Comparison of ENCODE assay signal across 18 cellular contexts in the genomic region with DNA sequence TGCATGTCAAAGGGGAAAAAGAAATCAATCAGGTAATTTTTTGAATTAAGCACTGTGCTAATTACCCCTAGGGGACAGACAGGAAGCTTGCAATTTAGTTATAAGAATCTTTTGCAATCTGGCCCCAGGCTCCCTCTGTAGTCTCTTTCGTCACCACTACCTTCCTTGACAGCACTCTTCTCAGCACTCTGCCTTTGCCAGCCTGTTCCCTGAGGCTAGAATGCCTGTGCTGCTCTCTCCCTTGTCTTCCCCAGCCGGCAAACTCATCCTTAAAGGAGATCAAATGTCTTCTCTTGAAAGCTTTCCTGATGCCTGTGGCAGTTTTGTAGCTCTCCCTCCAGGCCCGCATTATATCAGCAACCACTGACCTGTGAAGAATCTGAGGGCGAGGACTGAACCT. TPM values are rescaled to one million over a fixed set of nuclear protein-coding genes. Genes with fewer than 3 reads are reported as not detected.
A peak's percentile ranks its signal among the peaks of the same experiment; 100 is the strongest.
DNase-seq lines count a peak whose midpoint lies in the region; ATAC-seq, FAIRE-seq and TF ChIP-seq lines count a peak whose summit lies in the region.
"Had no signal": no experiment of that assay in that cellular context is flagged by ENCODE, and none has a peak within 500 bp of the region (broad histone marks: within the 10 kb centered on the region; RNA-seq: fewer than 3 reads in every experiment).

No MANE protein-coding gene starts in this region.

- H3K4me3 ChIP-seq in SJCRH30 (no peak overlapping the region), foreskin fibroblast (ENCODE audit: low read depth in 1 of 2, low read length in 2 of 2) (no peak overlapping the region)
- H3K4me3 ChIP-seq: body of pancreas, skin epidermis had no signal

- no peaks in the 10 kb centered on the region for H3K9me3 ChIP-seq in SJCRH30 (replicated peaks)
- H3K9me3 ChIP-seq: body of pancreas had no signal

- peak overlapping the region; percentile 8 for H3K27ac Mint-ChIP-seq in progenitor cell of endocrine pancreas
- H3K27ac Mint-ChIP-seq: activated CD4-positive, alpha-beta memory T cell treated with anti-CD3 and anti-CD28 coated beads, Interleukin-2, amount 10 ng/mL, durations not matched to agents 7 days and 5 days; CD4-positive, alpha-beta T cell; nephron had no signal

- peak; percentile 68 for DNase-seq in HTR-8/SVneo (ENCODE audit: insufficient read length, low spot score)
- DNase-seq in SJCRH30 = peak; percentile 21 to 45
- DNase-seq in foreskin fibroblast = peak; percentile 48 to 87
- DNase-seq in progenitor cell of endocrine pancreas (ENCODE audit: low spot score, unreplicated experiment) = no peak
- DNase-seq in RPMI8226 = no peak
- no peak for DNase-seq in NCI-H2081 treated with DMSO at 0.1 percent for 48 hours (lab: John Stamatoyannopoulos, UW)
- DNase-seq: activated CD4-positive, alpha-beta memory T cell treated with anti-CD3 and anti-CD28 coated beads, Interleukin-2, amount 10 ng/mL, durations not matched to agents 7 days and 5 days; activated effector memory CD4-positive, alpha-beta T cell treated with anti-CD3 and anti-CD28 coated beads, Interleukin-2, amount 50 U/mL, for 16 hours; body of pancreas; CD4-positive, alpha-beta T cell; effector CD4-positive, alpha-beta T cell; left cardiac atrium had no signal

- no peaks in the 10 kb centered on the region for H3K27me3 ChIP-seq in SJCRH30
- H3K27me3 ChIP-seq: body of pancreas had no signal

- H3K36me3 Mint-ChIP-seq in progenitor cell of endocrine pancreas (ENCODE audit: insufficient read depth) = no peaks in the 10 kb centered on the region

- no peaks in the 10 kb centered on the region for H3K4me1 Mint-ChIP-seq in progenitor cell of endocrine pancreas (ENCODE audit: low read depth)
- H3K4me1 Mint-ChIP-seq: activated CD4-positive, alpha-beta memory T cell treated with anti-CD3 and anti-CD28 coated beads, Interleukin-2, amount 10 ng/mL, durations not matched to agents 7 days and 5 days had no signal

- H3K36me3 ChIP-seq in SJCRH30 = no peaks in the 10 kb centered on the region

- TF ChIP-seq CTCF in foreskin fibroblast (IDR thresholded peaks at IDR 0.05; ENCODE audit: low read depth, low read length) = no peak
- no peak for TF ChIP-seq CTCF in progenitor cell of endocrine pancreas (IDR thresholded peaks at IDR 0.05; ENCODE audit: unreplicated experiment)

- H3K4me1 ChIP-seq in SJCRH30 = peaks cover 4% of the 10 kb centered on the region; the same call in 1 of the 2 replicates
- H3K4me1 ChIP-seq: body of pancreas had no signal

- H3K9me3 Mint-ChIP-seq in progenitor cell of endocrine pancreas (ENCODE audit: low read depth) = no peaks in the 10 kb centered on the region
- H3K9me3 Mint-ChIP-seq: activated CD4-positive, alpha-beta memory T cell treated with anti-CD3 and anti-CD28 coated beads, Interleukin-2, amount 10 ng/mL, durations not matched to agents 7 days and 5 days; CD4-positive, alpha-beta T cell had no signal

- peak; percentile 64 for FAIRE-seq in HTR-8/SVneo (lab: Jason Lieb, UNC)
- FAIRE-seq: GM18507, H1, RCC 7860 had no signal

- H3K27me3 Mint-ChIP-seq in progenitor cell of endocrine pancreas = peaks cover 13% of the 10 kb centered on the region

- ATAC-seq in GM19455 (IDR thresholded peaks at IDR 0.05; ENCODE audit: unreplicated experiment) = no peak
- ATAC-seq: body of pancreas, left cardiac atrium had no signal

- no peak overlapping the region for H3K4me3 Mint-ChIP-seq in progenitor cell of endocrine pancreas (ENCODE audit: low read depth)
- H3K4me3 Mint-ChIP-seq: activated CD4-positive, alpha-beta memory T cell treated with anti-CD3 and anti-CD28 coated beads, Interleukin-2, amount 10 ng/mL, durations not matched to agents 7 days and 5 days; CD4-positive, alpha-beta T cell; nephron had no signal

- no peak overlapping the region for H3K27ac ChIP-seq in SJCRH30
- H3K27ac ChIP-seq: body of pancreas, skin epidermis had no signal

RNA-seq across cellular contexts. Expression of a gene that starts 32.4 kb away (rescaled TPM):
- 43.5 and 50.3 TPM in 2 replicates for total RNA-seq in SJCRH30 (2014; rRNA removed; shearing (Covaris generic))
- total RNA-seq in progenitor cell of endocrine pancreas = 87.4 and 97.9 TPM in 2 replicates
- total RNA-seq: activated CD4-positive, alpha-beta memory T cell treated with anti-CD3 and anti-CD28 coated beads, Interleukin-2, amount 10 ng/mL, durations not matched to agents 7 days and 5 days; CD4-positive, alpha-beta T cell had no signal

Comparison
In these comparisons a context has a peak if more than half of its experiments do, and no peak if none do; other contexts are left out.
1. DNase-seq: peak in HTR-8/SVneo (single experiment), SJCRH30 (2 of 2) and foreskin fibroblast (2 of 2); none in progenitor cell of endocrine pancreas (single experiment), RPMI8226 (single experiment) and NCI-H2081 treated with DMSO at 0.1 percent for 48 hours (single experiment).